In the genomic region with DNA sequence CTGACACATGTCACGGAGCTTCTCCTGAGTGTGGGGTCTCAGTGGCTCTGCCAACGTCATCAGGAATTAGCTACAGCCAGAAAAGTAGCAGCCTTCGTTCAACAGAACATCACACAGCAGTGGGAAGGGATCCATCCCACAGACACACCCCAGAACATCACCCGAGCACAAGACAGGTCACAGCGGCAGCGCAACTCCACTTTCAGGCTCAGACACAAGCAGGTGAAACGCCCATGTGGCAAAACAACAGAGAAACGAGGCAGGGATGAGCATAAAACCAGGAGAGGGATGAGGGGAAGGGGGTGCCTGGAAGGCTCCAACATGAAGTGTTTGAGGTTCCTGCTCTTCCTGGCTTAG, we compare ENCODE assay signal across 27 cellular contexts. TPM values are rescaled to one million over a fixed set of nuclear protein-coding genes. Genes with fewer than 3 reads are reported as not detected.
A peak's percentile ranks its signal among the peaks of the same experiment; 100 is the strongest.
DNase-seq lines count a peak whose midpoint lies in the region; ATAC-seq and TF ChIP-seq lines count a peak whose summit lies in the region.
"Had no signal": no experiment of that assay in that cellular context is flagged by ENCODE, and none has a peak within 500 bp of the region (broad histone marks: within the 10 kb centered on the region; RNA-seq: fewer than 3 reads in every experiment).

No MANE protein-coding gene starts in this region.

- no peaks in the 10 kb centered on the region for H3K9me3 ChIP-seq in osteoblast (ENCODE audit: low read depth, low read length)
- H3K9me3 ChIP-seq in aorta (ENCODE audit: control insufficient read depth, low read length), result no peaks in the 10 kb centered on the region
- H3K9me3 ChIP-seq: body of pancreas, esophagus muscularis mucosa, neutrophil, tibial nerve had no signal

- no peaks in the 10 kb centered on the region for H3K27me3 Mint-ChIP-seq in stimulated activated naive CD8-positive, alpha-beta T cell treated with anti-CD3 and anti-CD28 coated beads, Interleukin-15, Interleukin-2, amounts not matched to agents 100 ng/mL and 50 ng/mL, for 24 hours
- H3K27me3 Mint-ChIP-seq: activated T-helper 17 cell treated with anti-CD3 and anti-CD28 coated beads, Interleukin-2, amount 50 U/mL, for 72 hours had no signal

- H4K20me1 ChIP-seq in osteoblast (ENCODE audit: insufficient read depth, low read length), result no peaks in the 10 kb centered on the region

- H3K36me3 ChIP-seq in osteoblast (ENCODE audit: insufficient read depth, low read length), result no peaks in the 10 kb centered on the region
- no peaks in the 10 kb centered on the region for H3K36me3 ChIP-seq in aorta (ENCODE audit: control insufficient read depth in 1 of 2, insufficient read depth in 2 of 2, low read length in 1 of 2)
- H3K36me3 ChIP-seq: esophagus muscularis mucosa, neutrophil, tibial nerve had no signal

- no peaks in the 10 kb centered on the region for H3K4me1 Mint-ChIP-seq in stimulated activated naive CD8-positive, alpha-beta T cell treated with anti-CD3 and anti-CD28 coated beads, Interleukin-15, Interleukin-2, amounts not matched to agents 100 ng/mL and 50 ng/mL, for 24 hours (ENCODE audit: low read depth)
- H3K4me1 Mint-ChIP-seq: activated naive CD8-positive, alpha-beta T cell treated with anti-CD3 and anti-CD28 coated beads, Interleukin-2, amount 50 U/mL, for 24 hours; activated T-helper 17 cell treated with anti-CD3 and anti-CD28 coated beads, Interleukin-2, amount 50 U/mL, for 72 hours; stimulated activated naive CD8-positive, alpha-beta T cell treated with anti-CD3 and anti-CD28 coated beads, Interleukin-15, amount 100 ng/mL, for 72 hours had no signal

- no peaks in the 10 kb centered on the region for H3K36me3 Mint-ChIP-seq in stimulated activated naive CD8-positive, alpha-beta T cell treated with anti-CD3 and anti-CD28 coated beads, Interleukin-15, Interleukin-2, amounts not matched to agents 100 ng/mL and 50 ng/mL, for 24 hours (ENCODE audit: low read depth)

- H3K27ac ChIP-seq in dorsolateral prefrontal cortex (peak overlapping the region in 38 of 59 donors; percentile 1 to 97 (median 38)), osteoblast (ENCODE audit: low read depth, low read length) (no peak overlapping the region), aorta (ENCODE audit: low read depth in 1 of 2, low read length in 2 of 2) (no peak overlapping the region)
- H3K27ac ChIP-seq: body of pancreas, C4-2B, esophagus muscularis mucosa, neutrophil, SK-N-MC, VCaP had no signal

- H3K4me3 ChIP-seq in dorsolateral prefrontal cortex (no peak overlapping the region), osteoblast (ENCODE audit: insufficient read depth, low read length) (no peak overlapping the region), aorta (ENCODE audit: low read length in 2 of 2) (no peak overlapping the region)
- H3K4me3 ChIP-seq: body of pancreas, esophagus muscularis mucosa, SK-N-MC, tibial nerve had no signal

- H3K4me1 ChIP-seq in osteoblast (ENCODE audit: insufficient read depth, low read length) (peaks cover 15% of the 10 kb centered on the region), aorta (ENCODE audit: control insufficient read depth in 1 of 2, insufficient read depth in 2 of 2, low read length in 2 of 2) (no peaks in the 10 kb centered on the region)
- H3K4me1 ChIP-seq: body of pancreas had no signal

- H3K4me3 Mint-ChIP-seq in stimulated activated naive CD8-positive, alpha-beta T cell treated with anti-CD3 and anti-CD28 coated beads, Interleukin-15, Interleukin-2, amounts not matched to agents 100 ng/mL and 50 ng/mL, for 24 hours, result no peak overlapping the region
- H3K4me3 Mint-ChIP-seq: activated naive CD8-positive, alpha-beta T cell treated with anti-CD3 and anti-CD28 coated beads, Interleukin-2, amount 50 U/mL, for 24 hours; activated T-helper 17 cell treated with anti-CD3 and anti-CD28 coated beads, Interleukin-2, amount 50 U/mL, for 72 hours; effector memory CD8-positive, alpha-beta T cell; stimulated activated naive CD8-positive, alpha-beta T cell treated with anti-CD3 and anti-CD28 coated beads, Interleukin-15, amount 100 ng/mL, for 72 hours had no signal

- H2AFZ ChIP-seq in osteoblast (ENCODE audit: low read length), result no peak overlapping the region

- no peaks in the 10 kb centered on the region for H3K79me2 ChIP-seq in osteoblast (ENCODE audit: insufficient read depth, low read length)

- H3K27ac Mint-ChIP-seq in stimulated activated naive CD8-positive, alpha-beta T cell treated with anti-CD3 and anti-CD28 coated beads, Interleukin-15, Interleukin-2, amounts not matched to agents 100 ng/mL and 50 ng/mL, for 24 hours, result peak overlapping the region; percentile 82
- H3K27ac Mint-ChIP-seq: activated naive CD8-positive, alpha-beta T cell treated with anti-CD3 and anti-CD28 coated beads, Interleukin-2, amount 50 U/mL, for 24 hours; activated T-helper 17 cell treated with anti-CD3 and anti-CD28 coated beads, Interleukin-2, amount 50 U/mL, for 72 hours had no signal

- H3K4me2 ChIP-seq in osteoblast (ENCODE audit: insufficient read depth, low read length), result no peak overlapping the region

- no peak for TF ChIP-seq CTCF in dorsolateral prefrontal cortex (IDR thresholded peaks at IDR 0.05 in 54 of 56, conservative IDR thresholded peaks at IDR 0.05 in 2 of 56; ENCODE audit: low read depth in 1 of 56, partially characterized antibody in 56 of 56)
- no peak for TF ChIP-seq CTCF in osteoblast (IDR thresholded peaks at IDR 0.05; ENCODE audit: extremely low read depth, low read depth, low read length)

- H3K9me3 Mint-ChIP-seq in stimulated activated naive CD8-positive, alpha-beta T cell treated with anti-CD3 and anti-CD28 coated beads, Interleukin-15, Interleukin-2, amounts not matched to agents 100 ng/mL and 50 ng/mL, for 24 hours, result no peaks in the 10 kb centered on the region
- H3K9me3 Mint-ChIP-seq: activated naive CD8-positive, alpha-beta T cell treated with anti-CD3 and anti-CD28 coated beads, Interleukin-2, amount 50 U/mL, for 24 hours; activated T-helper 17 cell treated with anti-CD3 and anti-CD28 coated beads, Interleukin-2, amount 50 U/mL, for 72 hours; effector memory CD8-positive, alpha-beta T cell; stimulated activated naive CD8-positive, alpha-beta T cell treated with anti-CD3 and anti-CD28 coated beads, Interleukin-15, amount 100 ng/mL, for 72 hours had no signal

- intact Hi-C loops in dorsolateral prefrontal cortex (cut with DNase I), result no loop called here
- intact Hi-C loops in aorta (cut with DNase I), result no loop called here

- ATAC-seq in stimulated activated naive CD8-positive, alpha-beta T cell treated with anti-CD3 and anti-CD28 coated beads, Interleukin-15, Interleukin-2, amounts not matched to agents 100 U/mL and 50 U/mL, for 24 hours, result no peak
- ATAC-seq in aorta (ENCODE audit: low FRiP score) (no peak), HG02884 (IDR thresholded peaks at IDR 0.05; ENCODE audit: unreplicated experiment) (no peak), GM18498 (IDR thresholded peaks at IDR 0.05; ENCODE audit: unreplicated experiment) (no peak), GM21360 (IDR thresholded peaks at IDR 0.05; ENCODE audit: unreplicated experiment) (no peak)
- ATAC-seq: activated naive CD8-positive, alpha-beta T cell treated with anti-CD3 and anti-CD28 coated beads, Interleukin-2, amount 50 U/mL, for 24 hours; activated T-helper 17 cell treated with anti-CD3 and anti-CD28 coated beads, Interleukin-2, amount 50 U/mL, for 72 hours; body of pancreas; effector memory CD8-positive, alpha-beta T cell; HCT116; stimulated activated naive CD8-positive, alpha-beta T cell treated with anti-CD3 and anti-CD28 coated beads, Interleukin-15, amount 100 ng/mL, for 72 hours had no signal

- 84 to 87% methylated on average over 8 of the region's 8 CpGs for WGBS in aorta, 2 donors

- H3K27me3 ChIP-seq in dorsolateral prefrontal cortex (no peaks in the 10 kb centered on the region), osteoblast (ENCODE audit: insufficient read depth, low read length) (peaks cover 2% of the 10 kb centered on the region), aorta (ENCODE audit: control insufficient read depth in 1 of 2, insufficient read depth in 2 of 2, low read length in 1 of 2) (no peaks in the 10 kb centered on the region)
- H3K27me3 ChIP-seq: body of pancreas, tibial nerve had no signal

- no peak for DNase-seq in stimulated activated naive CD8-positive, alpha-beta T cell treated with anti-CD3 and anti-CD28 coated beads, Interleukin-15, Interleukin-2, amounts not matched to agents 100 U/mL and 50 U/mL, for 24 hours
- DNase-seq in dorsolateral prefrontal cortex (peak in 6 of 10 donors; percentile 2 to 33 (median 22)), osteoblast (ENCODE audit: insufficient read length, low spot score, missing footprints) (peak; percentile 84), aorta (peak; percentile 9 to 62)
- DNase-seq: activated CD4-positive, alpha-beta T cell treated with anti-CD3 and anti-CD28 coated beads, Interleukin-2, amount 50 U/mL, for 4 hours; activated CD8-positive, alpha-beta memory T cell treated with anti-CD3 and anti-CD28 coated beads, Interleukin-2, amount 50 U/mL, for 4 hours; activated naive CD8-positive, alpha-beta T cell treated with anti-CD3 and anti-CD28 coated beads, Interleukin-2, amount 50 U/mL, for 24 hours; Calu3; effector memory CD8-positive, alpha-beta T cell; EL; NCI-H187; NCI-H526; stimulated activated CD4-positive, alpha-beta T cell treated with anti-CD3 and anti-CD28 coated beads, Interleukin-4, amount 100 ng/mL, for 4 hours had no signal

RNA-seq across cellular contexts. Expression of a gene that starts 44.8 kb away (rescaled TPM):
- total RNA-seq in dorsolateral prefrontal cortex (100 to 1,000 TPM; 111 to 469 (median 313) TPM), osteoblast (not detected in 2 replicates), aorta (1 to 10 TPM; 2.4 to 4.4 TPM)
- 10 to 100 TPM in 1 of 2 donors, not detected in 1; 12.8 TPM for polyA plus RNA-seq in aorta
- total RNA-seq: Calu3 had no signal

Comparison
In these comparisons a context has a peak if more than half of its experiments do, and no peak if none do; other contexts are left out.
1. H3K27ac ChIP-seq: peak in dorsolateral prefrontal cortex (38 of 59); none in osteoblast (single experiment) and aorta (0 of 2).
2. RNA of a gene that starts 44.8 kb away (total RNA-seq): 111 to 469 TPM in dorsolateral prefrontal cortex; 2.4 to 4.4 TPM in aorta and not detected in osteoblast; every median in the first group is over 10 times any median in the second.